Comparison of ENCODE assay signal across 2 cellular contexts in the genomic region with DNA sequence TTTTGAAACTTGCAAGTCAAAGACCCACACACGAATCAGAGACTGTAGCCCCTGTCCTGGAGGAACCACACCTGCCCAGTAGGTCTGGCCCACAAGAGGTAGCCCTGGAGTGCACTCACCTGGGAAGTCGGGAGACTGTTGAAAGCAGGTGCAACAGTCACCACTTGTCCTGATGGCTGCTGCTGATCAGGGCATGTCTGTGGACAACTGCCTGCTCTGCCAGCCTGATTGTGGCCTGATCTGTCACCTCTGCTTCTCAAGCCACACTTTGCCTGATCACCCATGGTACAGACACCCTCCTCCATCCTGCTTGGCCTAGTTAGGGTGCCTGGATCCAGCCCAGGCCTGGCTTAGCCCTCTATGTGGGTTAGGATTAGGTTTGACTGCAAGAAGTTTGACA.
TF ChIP-seq lines count a peak whose summit lies in the region.

No MANE protein-coding gene starts in this region.

TF ChIP-seq in A549, 52 proteins besides CTCF, POLR2A, EP300 and RAD21:
- TF ChIP-seq EHMT2 (IDR thresholded peaks at IDR 0.05; ENCODE audit: low read depth) (no peak), PHF8 (IDR thresholded peaks at IDR 0.05; ENCODE audit: borderline replicate concordance, low read depth) (no peak), CHD4 (IDR thresholded peaks at IDR 0.05; ENCODE audit: borderline replicate concordance) (no peak), HOXB5 (CRISPR knock-in tag; IDR thresholded peaks at IDR 0.05) (no peak), RFX5 (IDR thresholded peaks at IDR 0.05) (no peak)

TF ChIP-seq in HCT116, 20 proteins besides CTCF, POLR2A, EP300 and RAD21:
- TF ChIP-seq ZNF274 (IDR thresholded peaks at IDR 0.05; ENCODE audit: low read depth, low read length) (no peak), SP1 (IDR thresholded peaks at IDR 0.05; ENCODE audit: low read depth) (no peak), EZH2 (IDR thresholded peaks at IDR 0.05) (no peak)
